Comparison of ENCODE assay signal across 8 cellular contexts in genomic region chr12:55707841-55708694, GRCh38. TPM values are rescaled to one million over a fixed set of nuclear protein-coding genes. Genes with fewer than 3 reads are reported as not detected.
DNase-seq lines count a peak whose midpoint lies in the region; ATAC-seq and TF ChIP-seq lines count a peak whose summit lies in the region.

Gene ITGA7 (minus strand): TSS chr12:55707904. CDS start chr12:55707682, 222 bp downstream.

- peak within 1 kb of the TSS; percentile 76 to 98 for H3K27ac ChIP-seq in coronary artery

- POLR2A ChIA-PET in activated CD4-positive, alpha-beta T cell treated with anti-CD3 and anti-CD28 coated beads, Interleukin-2, amount 10 ng/mL, durations not matched to agents 7 days and 5 days (lab: Charles Lee), result no interaction called here

- TF ChIP-seq CTCF in coronary artery (IDR thresholded peaks at IDR 0.05) (no peak), lower leg skin (IDR thresholded peaks at IDR 0.05) (no peak)

- peak; percentile 48 for ATAC-seq in GM19452 (IDR thresholded peaks at IDR 0.05; ENCODE audit: unreplicated experiment)

- WGBS in lower leg skin, 2 donors, result 0 to 1% methylated on average over 31 to 38 of the region's 39 CpGs

- H3K27ac Mint-ChIP-seq in activated CD4-positive, alpha-beta T cell treated with anti-CD3 and anti-CD28 coated beads, Interleukin-2, amount 10 ng/mL, durations not matched to agents 7 days and 5 days, result no peak within 1 kb of the TSS

- peak; percentile 34 for DNase-seq in A172 (ENCODE audit: low spot score)
- DNase-seq in NCI-H1436 treated with DMSO at 0.1 percent for 48 hours (lab: John Stamatoyannopoulos, UW), result peak; percentile 26
- DNase-seq in activated CD4-positive, alpha-beta T cell treated with anti-CD3 and anti-CD28 coated beads, Interleukin-2, amount 10 ng/mL, durations not matched to agents 7 days and 5 days, result peak; percentile 60
- DNase-seq in coronary artery (ENCODE audit: low spot score), result peak; percentile 92
- DNase-seq in lower leg skin (ENCODE audit: low spot score in 2 of 2), result peak in 1 of 2 donors; percentile 94
- peak; percentile 38 to 70 (median 41) for DNase-seq in stimulated activated CD4-positive, alpha-beta T cell treated with anti-CD3 and anti-CD28 coated beads, TNF-alpha, amount 100 ng/mL, for 24 hours (ENCODE audit: low read depth in 3 of 3)
- DNase-seq in amniotic stem cell (lab: John Stamatoyannopoulos, UW), result no peak

- H3K4me3 Mint-ChIP-seq in activated CD4-positive, alpha-beta T cell treated with anti-CD3 and anti-CD28 coated beads, Interleukin-2, amount 10 ng/mL, durations not matched to agents 7 days and 5 days, result peak within 1 kb of the TSS; percentile 70

- no peaks in the 10 kb centered on the region for H3K9me3 Mint-ChIP-seq in activated CD4-positive, alpha-beta T cell treated with anti-CD3 and anti-CD28 coated beads, Interleukin-2, amount 10 ng/mL, durations not matched to agents 7 days and 5 days

- H3K27me3 Mint-ChIP-seq in activated CD4-positive, alpha-beta T cell treated with anti-CD3 and anti-CD28 coated beads, Interleukin-2, amount 10 ng/mL, durations not matched to agents 7 days and 5 days, result peaks cover 48% of the 10 kb centered on the region

- CTCF ChIA-PET in activated CD4-positive, alpha-beta T cell treated with anti-CD3 and anti-CD28 coated beads, Interleukin-2, amount 10 ng/mL, durations not matched to agents 7 days and 5 days (lab: Charles Lee), result interaction anchor here (1.2 to 1.7 kb wide), 2 partner anchors 15 to 17 kb away, joined by 3 read pairs; no protein-coding TSS in a partner anchor

- no peak for TF ChIP-seq POLR2A in lower leg skin (IDR thresholded peaks at IDR 0.05)

- peaks cover 20% of the 10 kb centered on the region for H3K4me1 Mint-ChIP-seq in activated CD4-positive, alpha-beta T cell treated with anti-CD3 and anti-CD28 coated beads, Interleukin-2, amount 10 ng/mL, durations not matched to agents 7 days and 5 days

- H3K4me3 ChIP-seq in coronary artery (peak within 1 kb of the TSS; percentile 88), lower leg skin (ENCODE audit: low read depth, poor library complexity, severe bottlenecking) (peak within 1 kb of the TSS; percentile 32)

- no peaks in the 10 kb centered on the region for H3K36me3 Mint-ChIP-seq in activated CD4-positive, alpha-beta T cell treated with anti-CD3 and anti-CD28 coated beads, Interleukin-2, amount 10 ng/mL, durations not matched to agents 7 days and 5 days (ENCODE audit: low read depth)

- intact Hi-C loops in lower leg skin (cut with DNase I; ENCODE audit: low total_unique reads), result no loop called here

RNA-seq across cellular contexts. Expression of gene ITGA7, which starts in this region (rescaled TPM):
- 7.8 and 10.7 TPM in 2 replicates for total RNA-seq in A172 (2014; rRNA removed; shearing (Covaris generic))
- 1 to 10 TPM; 3.1 TPM for total RNA-seq in activated CD4-positive, alpha-beta T cell treated with anti-CD3 and anti-CD28 coated beads, Interleukin-2, amount 10 ng/mL, durations not matched to agents 7 days and 5 days
- 10 to 100 TPM; 11.0 to 20.9 (median 12.8) TPM for total RNA-seq in lower leg skin
